Comparison of ENCODE assay signal across 19 cellular contexts in genomic region chr2:179622122-179622521, GRCh38.
"Had no signal": no experiment of that assay in that cellular context is flagged by ENCODE, and none has a peak within 500 bp of the region (broad histone marks: within the 10 kb centered on the region; RNA-seq: fewer than 3 reads in every experiment).

No MANE protein-coding gene starts in this region.

- ATAC-seq: activated CD8-positive, alpha-beta T cell treated with anti-CD3 and anti-CD28 coated beads, Interleukin-2, amount 10 ng/mL, durations not matched to agents 7 days and 5 days; activated naive CD4-positive, alpha-beta T cell treated with anti-CD3 and anti-CD28 coated beads, Interleukin-2, amount 50 U/mL, for 72 hours; natural killer cell; T-helper 17 cell; WTC11 had no signal

- H3K9me3 ChIP-seq: gastrocnemius medialis, tibial artery had no signal

- H3K36me3 Mint-ChIP-seq: activated naive CD4-positive, alpha-beta T cell treated with anti-CD3 and anti-CD28 coated beads, Interleukin-2, amount 50 U/mL, for 72 hours; brain; natural killer cell had no signal

- H3K4me3 Mint-ChIP-seq: activated CD4-positive, alpha-beta T cell treated with anti-CD3 and anti-CD28 coated beads, Interleukin-2, amount 10 ng/mL, durations not matched to agents 24 days and 14 days; activated CD8-positive, alpha-beta T cell treated with anti-CD3 and anti-CD28 coated beads, Interleukin-2, amount 10 ng/mL, durations not matched to agents 7 days and 5 days; brain; dendritic cell treated with granulocyte-macrophage colony-stimulating factor and Interleukin-4, amounts not matched to agents 40 ng/mL and 50 ng/mL, for 4 days; natural killer cell; T-helper 17 cell; WTC11 had no signal

- H3K4me3 ChIP-seq: gastrocnemius medialis, heart right ventricle, tibial artery had no signal

- H3K36me3 ChIP-seq: gastrocnemius medialis, heart right ventricle, tibial artery had no signal

- H3K27ac ChIP-seq: tibial artery had no signal

- H3K27me3 ChIP-seq: gastrocnemius medialis, heart right ventricle, tibial artery had no signal

- H3K9me3 Mint-ChIP-seq: activated CD4-positive, alpha-beta T cell treated with anti-CD3 and anti-CD28 coated beads, Interleukin-2, amount 10 ng/mL, durations not matched to agents 24 days and 14 days; brain had no signal

- H3K4me1 Mint-ChIP-seq: activated CD4-positive, alpha-beta T cell treated with anti-CD3 and anti-CD28 coated beads, Interleukin-2, amount 10 ng/mL, durations not matched to agents 24 days and 14 days; natural killer cell; T-helper 17 cell had no signal

- H3K27ac Mint-ChIP-seq: activated CD4-positive, alpha-beta T cell treated with anti-CD3 and anti-CD28 coated beads, Interleukin-2, amount 10 ng/mL, durations not matched to agents 24 days and 14 days; activated CD8-positive, alpha-beta T cell treated with anti-CD3 and anti-CD28 coated beads, Interleukin-2, amount 10 ng/mL, durations not matched to agents 7 days and 5 days; activated naive CD4-positive, alpha-beta T cell treated with anti-CD3 and anti-CD28 coated beads, Interleukin-2, amount 50 U/mL, for 72 hours; brain; dendritic cell treated with granulocyte-macrophage colony-stimulating factor and Interleukin-4, amounts not matched to agents 40 ng/mL and 50 ng/mL, for 4 days; natural killer cell; T-helper 17 cell; WTC11 had no signal

- DNase-seq: activated CD4-positive, alpha-beta T cell treated with anti-CD3 and anti-CD28 coated beads, Interleukin-2, amount 10 ng/mL, durations not matched to agents 24 days and 14 days; activated CD8-positive, alpha-beta memory T cell treated with anti-CD3 and anti-CD28 coated beads, Interleukin-2, amount 50 U/mL, for 4 hours; activated CD8-positive, alpha-beta T cell treated with anti-CD3 and anti-CD28 coated beads, Interleukin-2, amount 10 ng/mL, durations not matched to agents 7 days and 5 days; activated effector memory CD4-positive, alpha-beta T cell treated with anti-CD3 and anti-CD28 coated beads, Interleukin-2, amount 50 U/mL, for 16 hours; activated T-cell treated with anti-CD3 and anti-CD28 coated beads, Interleukin-2, amount 50 U/mL, for 48 hours; effector memory CD4-positive, alpha-beta T cell; mammary epithelial cell; natural killer cell; stimulated activated CD4-positive, alpha-beta T cell treated with anti-CD3 and anti-CD28 coated beads, Interleukin-15, amount 100 ng/mL, for 24 hours; stimulated activated CD4-positive, alpha-beta T cell treated with anti-CD3 and anti-CD28 coated beads, Interleukin-4, amount 100 ng/mL, for 1 hour; stimulated activated naive CD4-positive, alpha-beta T cell; T-helper 17 cell; tibial artery had no signal

- H3K4me1 ChIP-seq: tibial artery had no signal

- H3K27me3 Mint-ChIP-seq: brain; dendritic cell treated with granulocyte-macrophage colony-stimulating factor and Interleukin-4, amounts not matched to agents 40 ng/mL and 50 ng/mL, for 4 days had no signal
